In the genomic region with DNA sequence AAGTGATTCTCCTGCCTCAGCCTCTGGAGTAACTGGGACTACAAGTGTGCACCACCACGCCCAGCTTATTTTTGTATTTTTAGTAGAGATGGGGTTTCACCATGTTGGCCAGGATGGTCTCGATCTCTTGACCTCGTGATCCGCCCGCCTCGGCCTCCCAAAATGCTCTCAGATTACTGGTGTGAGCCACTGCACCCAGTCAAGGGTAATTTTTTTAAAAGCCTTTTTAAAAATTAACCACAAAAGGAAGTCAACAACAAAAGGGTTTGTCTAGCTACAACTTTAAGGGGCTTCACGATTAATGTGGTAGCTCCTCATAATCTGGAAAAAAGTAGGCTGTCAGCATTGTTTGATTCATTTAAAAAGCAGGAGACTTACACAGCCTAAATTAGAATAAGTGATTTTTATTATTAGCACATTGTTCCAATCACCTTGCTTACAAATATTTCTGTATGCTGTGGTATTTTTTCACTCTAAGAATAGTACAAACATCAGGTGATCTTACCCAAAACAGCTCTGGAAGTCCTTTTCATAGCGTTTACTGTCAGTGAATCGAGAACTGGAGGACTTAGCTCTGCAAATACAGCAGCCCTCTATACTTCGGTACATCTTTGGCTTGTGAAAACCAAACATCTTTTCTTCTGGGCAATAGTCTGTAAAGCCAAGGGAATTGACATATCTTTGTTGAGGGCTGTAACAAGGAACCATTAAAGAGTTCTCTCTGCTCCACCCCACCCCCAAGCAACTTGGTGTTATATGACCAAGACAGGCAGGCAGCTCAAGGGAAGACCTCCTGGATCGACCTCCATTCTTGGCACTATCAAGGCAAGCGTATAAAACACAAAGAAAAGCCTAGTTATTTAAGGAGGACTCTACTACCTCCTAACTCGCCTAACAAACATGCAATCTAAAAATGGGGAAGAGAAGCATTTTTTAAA, we compare ENCODE assay signal across 11 cellular contexts. TPM values are rescaled to one million over a fixed set of nuclear protein-coding genes. Genes with fewer than 3 reads are reported as not detected.
DNase-seq lines count a peak whose midpoint lies in the region; ATAC-seq, FAIRE-seq and TF ChIP-seq lines count a peak whose summit lies in the region.
"Had no signal": no experiment of that assay in that cellular context is flagged by ENCODE, and none has a peak within 500 bp of the region (broad histone marks: within the 10 kb centered on the region; RNA-seq: fewer than 3 reads in every experiment).

No MANE protein-coding gene starts in this region.

- TF ChIP-seq CTCF in pancreas (IDR thresholded peaks at IDR 0.05) (no peak), psoas muscle (IDR thresholded peaks at IDR 0.05) (no peak)

- no peaks in the 10 kb centered on the region for H3K27me3 Mint-ChIP-seq in naive thymus-derived CD8-positive, alpha-beta T cell
- H3K27me3 Mint-ChIP-seq: brain had no signal

- H3K9me3 Mint-ChIP-seq in naive thymus-derived CD8-positive, alpha-beta T cell: no peaks in the 10 kb centered on the region

- H3K27ac ChIP-seq in pancreas: no peak overlapping the region
- H3K27ac ChIP-seq in psoas muscle: no peak overlapping the region
- H3K27ac ChIP-seq: esophagus muscularis mucosa had no signal

- H3K36me3 Mint-ChIP-seq in naive thymus-derived CD8-positive, alpha-beta T cell: peaks cover 5 to 83% (median 28%) of the 10 kb centered on the region in 3 donors

- ATAC-seq in GM18861 (IDR thresholded peaks at IDR 0.05; ENCODE audit: unreplicated experiment) (peak; percentile 51), GM21619 (IDR thresholded peaks at IDR 0.05; ENCODE audit: unreplicated experiment) (peak; percentile 44), HG03460 (IDR thresholded peaks at IDR 0.05; ENCODE audit: unreplicated experiment) (peak; percentile 42), sciatic nerve (no peak), pancreas (no peak), psoas muscle (no peak)
- ATAC-seq in naive thymus-derived CD8-positive, alpha-beta T cell: no peak

- WGBS in pancreas, 2 donors: 85 to 89% methylated on average over 13 of the region's 13 CpGs
- 83 to 90% (median 84%) methylated on average over 13 of the region's 13 CpGs for WGBS in psoas muscle, 3 donors

- FAIRE-seq in pancreas (lab: Jason Lieb, UNC): no peak

- H3K4me3 Mint-ChIP-seq in naive thymus-derived CD8-positive, alpha-beta T cell: no peak overlapping the region
- H3K4me3 Mint-ChIP-seq: brain had no signal

- H3K4me3 ChIP-seq in pancreas (no peak overlapping the region), psoas muscle (no peak overlapping the region)
- H3K4me3 ChIP-seq: esophagus muscularis mucosa had no signal

- peaks cover 13 to 45% (median 29%) of the 10 kb centered on the region in 4 donors for H3K4me1 Mint-ChIP-seq in naive thymus-derived CD8-positive, alpha-beta T cell

- H3K27me3 ChIP-seq in pancreas (no peaks in the 10 kb centered on the region), psoas muscle (ENCODE audit: insufficient read depth in 3 of 3, low read length in 2 of 3) (no peaks in the 10 kb centered on the region)
- H3K27me3 ChIP-seq: esophagus muscularis mucosa had no signal

- intact Hi-C loops in sciatic nerve (cut with DNase I): no loop called here
- intact Hi-C loops in pancreas (cut with DNase I): no loop called here
- intact Hi-C loops in psoas muscle (cut with DNase I): no loop called here

- no peaks in the 10 kb centered on the region for H3K9me3 ChIP-seq in pancreas
- H3K9me3 ChIP-seq in psoas muscle: no peaks in the 10 kb centered on the region
- H3K9me3 ChIP-seq: esophagus muscularis mucosa had no signal

- H3K4me1 ChIP-seq in pancreas: peaks cover 0 to 3% (median 0%) of the 10 kb centered on the region in 3 donors
- no peaks in the 10 kb centered on the region for H3K4me1 ChIP-seq in psoas muscle
- H3K4me1 ChIP-seq: esophagus muscularis mucosa had no signal

- no peak for DNase-seq in naive thymus-derived CD8-positive, alpha-beta T cell
- no peak for DNase-seq in sciatic nerve (ENCODE audit: low spot score)
- DNase-seq in pancreas: no peak
- DNase-seq in activated CD4-positive, alpha-beta T cell treated with anti-CD3 and anti-CD28 coated beads, Interleukin-2, amount 50 U/mL, for 4 hours: no peak
- no peak for DNase-seq in psoas muscle
- DNase-seq: SHP77 had no signal

- H3K27ac Mint-ChIP-seq in naive thymus-derived CD8-positive, alpha-beta T cell: peak overlapping the region in 9 of 10 donors; percentile 11 to 85 (median 61)

- POLR2A ChIA-PET in naive thymus-derived CD8-positive, alpha-beta T cell (lab: Charles Lee): interaction anchor here (1.2 kb wide), 1 partner anchor 28 kb away, joined by 3 read pairs; a partner anchor contains a TSS

- peaks cover 0 to 8% (median 3%) of the 10 kb centered on the region in 3 donors for H3K36me3 ChIP-seq in pancreas
- peaks cover 0 to 19% of the 10 kb centered on the region in 2 donors for H3K36me3 ChIP-seq in psoas muscle (ENCODE audit: insufficient read depth in 1 of 2, low read depth in 1 of 2)

RNA-seq across cellular contexts. Expression of a gene that starts 28.1 kb away (rescaled TPM):
- 10 to 100 TPM; 81.9 to 87.7 TPM for total RNA-seq in naive thymus-derived CD8-positive, alpha-beta T cell
- polyA plus RNA-seq in naive thymus-derived CD8-positive, alpha-beta T cell: 10 to 100 TPM; 51.3 to 69.9 (median 63.0) TPM
- 12.4 TPM for total RNA-seq in sciatic nerve
- total RNA-seq in pancreas: 10 to 100 TPM; 16.5 to 43.1 (median 27.0) TPM
- polyA plus RNA-seq in pancreas: 10 to 100 TPM in 1 of 2 donors, 1 to 10 TPM in 1; 9.0 to 22.7 TPM
- 1 to 10 TPM; 1.8 to 7.7 (median 3.7) TPM for total RNA-seq in psoas muscle
- 1 to 10 TPM; 1.3 to 2.9 (median 2.7) TPM for polyA plus RNA-seq in psoas muscle

Comparison
In these comparisons a context has a peak if more than half of its experiments do, and no peak if none do; other contexts are left out.
1. ATAC-seq: peak in GM18861 (single experiment), GM21619 (single experiment) and HG03460 (single experiment); none in naive thymus-derived CD8-positive, alpha-beta T cell (0 of 2), sciatic nerve (single experiment), pancreas (0 of 4) and psoas muscle (0 of 4).